In the genomic region with DNA sequence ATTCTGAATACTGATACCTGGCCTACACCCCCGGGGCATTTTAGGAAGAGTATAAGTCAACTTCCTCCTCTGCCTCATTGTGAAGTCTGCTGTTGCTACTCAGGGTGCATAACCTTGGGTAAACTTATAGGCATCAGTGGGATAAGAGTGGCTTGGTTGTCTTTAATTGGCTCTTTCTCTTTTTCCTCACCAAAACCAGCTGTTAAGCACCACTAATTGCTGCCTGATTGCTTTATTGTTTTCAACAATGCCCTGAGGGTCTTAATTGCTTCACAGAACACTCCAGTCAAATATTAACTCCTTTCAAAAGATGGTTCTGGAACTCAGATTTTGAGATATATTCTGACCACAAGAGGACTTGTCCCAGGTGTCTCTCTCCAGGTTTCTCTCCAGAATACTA, we compare ENCODE assay signal across 18 cellular contexts.
DNase-seq lines count a peak whose midpoint lies in the region; ATAC-seq, FAIRE-seq and TF ChIP-seq lines count a peak whose summit lies in the region.
"Had no signal": no experiment of that assay in that cellular context is flagged by ENCODE, and none has a peak within 500 bp of the region (broad histone marks: within the 10 kb centered on the region; RNA-seq: fewer than 3 reads in every experiment).

No MANE protein-coding gene starts in this region.

- no peak for TF ChIP-seq POLR2A in endothelial cell of umbilical vein (IDR thresholded peaks at IDR 0.05; ENCODE audit: low read depth, low read length)
- TF ChIP-seq POLR2A in uterus (IDR thresholded peaks at IDR 0.05), result no peak

- POLR2A ChIA-PET in endothelial cell of umbilical vein (lab: Charles Lee), result no interaction called here

- dilution Hi-C loops in endothelial cell of umbilical vein (cut with MboI; ENCODE audit: extremely low pct_ligation_motif_present, low sequenced_read_pairs), result no loop called here

- H3K27ac ChIP-seq in endothelial cell of umbilical vein (ENCODE audit: insufficient read depth, low read depth, low read length) (no peak overlapping the region), pancreas (peak overlapping the region in 2 of 4 donors; percentile 44 to 48), uterus (no peak overlapping the region)

- no peak overlapping the region for H3K4me2 ChIP-seq in endothelial cell of umbilical vein (ENCODE audit: insufficient read depth, low read length)

- no peaks in the 10 kb centered on the region for H3K9me3 ChIP-seq in endothelial cell of umbilical vein (replicated peaks; ENCODE audit: control insufficient read depth, insufficient read depth, low read length)
- H3K9me3 ChIP-seq in pancreas, result no peaks in the 10 kb centered on the region
- no peaks in the 10 kb centered on the region for H3K9me3 ChIP-seq in uterus
- H3K9me3 ChIP-seq: Caco-2, HAP-1 had no signal

- H4K20me1 ChIP-seq in endothelial cell of umbilical vein (replicated peaks; ENCODE audit: control insufficient read depth, extremely low read depth, insufficient read depth, low read length), result no peaks in the 10 kb centered on the region

- H2AFZ ChIP-seq in endothelial cell of umbilical vein (ENCODE audit: low read depth, low read length), result no peak overlapping the region

- TF ChIP-seq CTCF in endothelial cell of umbilical vein (IDR thresholded peaks at IDR 0.05; ENCODE audit: extremely low read depth in 1 of 2, insufficient read depth in 1 of 2, low read depth in 1 of 2, low read length in 2 of 2) (no peak), pancreas (IDR thresholded peaks at IDR 0.05) (no peak), uterus (IDR thresholded peaks at IDR 0.05) (no peak)

- DNase-seq in NCI-H69 (lab: John Stamatoyannopoulos, UW) (peak; percentile 0), endothelial cell of umbilical vein (ENCODE audit: low read depth, low spot score) (no peak), pancreas (no peak), uterus (no peak), left lobe of liver (ENCODE audit: low spot score) (no peak)
- no peak for DNase-seq in activated CD8-positive, alpha-beta memory T cell treated with anti-CD3 and anti-CD28 coated beads, Interleukin-2, amount 50 U/mL, for 48 hours
- DNase-seq: C1 segment of cervical spinal cord, Caco-2, DMS 273 treated with DMSO at 0.1 percent for 48 hours, DMS79, EL, GDM1, GOT3, HFFc6 had no signal

- CTCF ChIA-PET in endothelial cell of umbilical vein (lab: Charles Lee), result no interaction called here

- H3K27me3 ChIP-seq in endothelial cell of umbilical vein (ENCODE audit: control insufficient read depth in 2 of 2, insufficient read depth in 2 of 2, low read length in 2 of 2) (no peaks in the 10 kb centered on the region), pancreas (peaks cover 0 to 4% (median 0%) of the 10 kb centered on the region in 4 donors), uterus (no peaks in the 10 kb centered on the region)

- FAIRE-seq in endothelial cell of umbilical vein (lab: Jason Lieb, UNC) (peak; percentile 35), pancreas (lab: Jason Lieb, UNC) (no peak)
- FAIRE-seq: D721Med, GM12891, H54 had no signal

- intact Hi-C loops in endothelial cell of umbilical vein (cut with micrococcal nuclease) (no loop called here), pancreas (cut with DNase I) (no loop called here), uterus (cut with DNase I; ENCODE audit: low total_unique reads) (no loop called here)

- ATAC-seq in pancreas (peak in 3 of 4 donors; percentile 15 to 27 (median 17)), left lobe of liver (no peak)

- H3K36me3 ChIP-seq in endothelial cell of umbilical vein (ENCODE audit: control insufficient read depth in 2 of 2, extremely low read depth in 1 of 2, insufficient read depth in 2 of 2, low read length in 2 of 2) (no peaks in the 10 kb centered on the region), pancreas (no peaks in the 10 kb centered on the region), uterus (no peaks in the 10 kb centered on the region)
- H3K36me3 ChIP-seq: HAP-1 had no signal

- 34 to 51% methylated on average over 1 of the region's 1 CpG for WGBS in pancreas, 2 donors

- BruUV-seq in endothelial cell of umbilical vein (replicated peaks; lab: Mats Ljungman, UMichigan), result no TSS peak

- no peaks in the 10 kb centered on the region for H3K4me1 ChIP-seq in endothelial cell of umbilical vein (ENCODE audit: control insufficient read depth, extremely low read depth, insufficient read depth, low read length)
- H3K4me1 ChIP-seq in pancreas, result peaks cover 0 to 3% (median 3%) of the 10 kb centered on the region in 3 donors
- no peaks in the 10 kb centered on the region for H3K4me1 ChIP-seq in uterus
- H3K4me1 ChIP-seq: Caco-2, HAP-1 had no signal

- no peaks in the 10 kb centered on the region for H3K79me2 ChIP-seq in endothelial cell of umbilical vein (ENCODE audit: control insufficient read depth, insufficient read depth, low read length)

- no peak overlapping the region for H3K4me3 ChIP-seq in endothelial cell of umbilical vein (replicated peaks in 1 of 3; ENCODE audit: insufficient read depth in 1 of 3, low read depth in 1 of 3, low read length in 3 of 3)
- H3K4me3 ChIP-seq in pancreas, result no peak overlapping the region
- H3K4me3 ChIP-seq in uterus, result no peak overlapping the region
- H3K4me3 ChIP-seq: HAP-1 had no signal

- no peaks in the 10 kb centered on the region for H3K9me1 ChIP-seq in endothelial cell of umbilical vein (replicated peaks; ENCODE audit: control insufficient read depth, extremely low read depth, insufficient read depth, low read length)

- H3K9ac ChIP-seq in endothelial cell of umbilical vein (replicated peaks; ENCODE audit: extremely low read depth, insufficient read depth, low read length), result no peak overlapping the region

TF ChIP-seq in endothelial cell of umbilical vein, 7 proteins besides CTCF, POLR2A, EP300 and RAD21:
- TF ChIP-seq FOS (IDR thresholded peaks at IDR 0.05; ENCODE audit: borderline replicate concordance, insufficient read depth, low read length) (no peak), POLR2AphosphoS5 (IDR thresholded peaks at IDR 0.05; ENCODE audit: insufficient read depth, low read depth, low read length) (no peak), JUN (IDR thresholded peaks at IDR 0.05; ENCODE audit: borderline replicate concordance, insufficient read depth, insufficient read length, low read depth) (no peak), GATA2 (IDR thresholded peaks at IDR 0.05; ENCODE audit: insufficient read depth, insufficient read length, low read depth, low read length) (no peak), MYC (IDR thresholded peaks at IDR 0.05; ENCODE audit: low read depth, low read length) (no peak), EZH2 (IDR thresholded peaks at IDR 0.05; ENCODE audit: borderline replicate concordance, low read depth, low read length, severe bottlenecking) (no peak)
- TF ChIP-seq, protein P1, sequence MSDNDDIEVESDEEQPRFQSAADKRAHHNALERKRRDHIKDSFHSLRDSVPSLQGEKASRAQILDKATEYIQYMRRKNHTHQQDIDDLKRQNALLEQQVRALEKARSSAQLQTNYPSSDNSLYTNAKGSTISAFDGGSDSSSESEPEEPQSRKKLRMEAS (IDR thresholded peaks at IDR 0.05; ENCODE audit: insufficient read depth, insufficient read length), result no peak
TF ChIP-seq in endothelial cell of umbilical vein: peak in this region for 0.
